ENCODE assay signal across 9 cellular contexts in genomic region chr17:42248351-42249179, GRCh38. TPM values are rescaled to one million over a fixed set of nuclear protein-coding genes. Genes with fewer than 3 reads are reported as not detected.
DNase-seq lines count a peak whose midpoint lies in the region; ATAC-seq, FAIRE-seq and TF ChIP-seq lines count a peak whose summit lies in the region.
"Had no signal": no experiment of that assay in that cellular context is flagged by ENCODE, and none has a peak within 500 bp of the region (broad histone marks: within the 10 kb centered on the region; RNA-seq: fewer than 3 reads in every experiment).

No MANE protein-coding gene starts in this region.

- H4K20me1 ChIP-seq in HepG2 (ENCODE audit: insufficient read depth, low read length): no peaks in the 10 kb centered on the region

- intact Hi-C loops in HepG2 (cut with micrococcal nuclease; ENCODE audit: unreplicated experiment): loop anchor here (2.0 to 10.0 kb wide), 3 partner anchors 26 to 64 kb away; partner anchors contain the start of genes HCRT and KCNH4

- peaks cover 22% of the 10 kb centered on the region for H3K79me2 ChIP-seq in HepG2 (ENCODE audit: insufficient read depth, low read length)

- no peaks in the 10 kb centered on the region for H3K36me3 ChIP-seq in HepG2 (replicated peaks in 1 of 2; ENCODE audit: control insufficient read depth in 1 of 2, insufficient read depth in 2 of 2, low read length in 2 of 2)

- no peak; the same call in 1 of the 2 replicates for TF ChIP-seq RAD21 in HepG2 (CRISPR knock-in tag; IDR thresholded peaks at IDR 0.05)

- H3K27me3 ChIP-seq in HepG2 (ENCODE audit: control insufficient read depth in 1 of 2, insufficient read depth in 2 of 2, low read length in 2 of 2): no peaks in the 10 kb centered on the region

- peak overlapping the region; percentile 57 for H3K27ac ChIP-seq in HepG2 (ENCODE audit: extremely low read length, insufficient read depth, low read length)
- H3K27ac ChIP-seq: KMS-11 had no signal

- peak overlapping the region; percentile 66 for H3K9ac ChIP-seq in HepG2 (ENCODE audit: insufficient read depth, low read depth, low read length)
- H3K9ac ChIP-seq: KMS-11 had no signal

- peak; percentile 94 for FAIRE-seq in HepG2 (lab: Jason Lieb, UNC)

- in situ Hi-C loops in Caki2 (cut with HindIII; ENCODE audit: low pct_unique_long_range_greater_than_20kb, low sequenced_read_pairs) (no loop called here), HepG2 (cut with HindIII; ENCODE audit: extremely low pct_ligation_motif_present, low pct_unique_long_range_greater_than_20kb) (no loop called here)

- peaks cover 60% of the 10 kb centered on the region for H3K4me1 ChIP-seq in HepG2 (ENCODE audit: insufficient read depth, low read length)

- DNase-seq in Caki2 (ENCODE audit: low read depth) (peak; percentile 29), NCI-H1092 (lab: John Stamatoyannopoulos, UW) (peak; percentile 77), cerebellar cortex (ENCODE audit: low spot score) (peak; percentile 99), HepG2 (ENCODE audit: low spot score) (peak; percentile 93), HuH-7 (ENCODE audit: low spot score) (no peak)
- peak; percentile 27 to 69 (median 48) for DNase-seq in activated CD4-positive, CD25-positive, alpha-beta regulatory T cell (lab: John Stamatoyannopoulos, UW)
- DNase-seq in stimulated activated CD4-positive, alpha-beta T cell treated with anti-CD3 and anti-CD28 coated beads, Interleukin-2, amount 100 ng/mL, for 48 hours: peak; percentile 52 to 58

- POLR2A ChIA-PET in HepG2 (lab: Yijun Ruan, JAX): interaction anchor here (0.8 to 3.6 kb wide), 22 partner anchors 12 to 282 kb away, joined by 3 to 22 read pairs (median 5); partner anchors contain the start of genes CAVIN1, CNP, DNAJC7 and GHDC

- peak; percentile 47 to 54; a peak in 3 of 4 replicates for TF ChIP-seq POLR2A in HepG2 (IDR thresholded peaks at IDR 0.05; ENCODE audit: insufficient read depth in 1 of 2, low read depth in 2 of 2, low read length in 2 of 2)

- TSS peak; percentile 41 for BruUV-seq in HepG2 (replicated peaks; lab: Mats Ljungman, UMichigan)

- TF ChIP-seq EP300 in HepG2 (IDR thresholded peaks at IDR 0.05; ENCODE audit: low read depth in 2 of 2, low read length in 2 of 2) (no peak), HepG2 (CRISPR knock-in tag; IDR thresholded peaks at IDR 0.05; ENCODE audit: borderline replicate concordance) (peak; percentile 44; the same call in 1 of the 2 replicates)

- H3K4me3 ChIP-seq in HepG2 (replicated peaks in 1 of 3; ENCODE audit: insufficient read depth in 1 of 3, low read depth in 2 of 3, low read length in 3 of 3): peak overlapping the region; percentile 38 to 55 (median 46)

- TF ChIP-seq CTCF in HepG2 (CRISPR knock-in tag; IDR thresholded peaks at IDR 0.05): peak; percentile 45

- H3K9me3 ChIP-seq in HepG2 (ENCODE audit: low read length): no peaks in the 10 kb centered on the region

- CTCF ChIA-PET in HepG2 (lab: Yijun Ruan, JAX; ENCODE audit: low intra/inter-chr PET ratio, low total read pairs): no interaction called here

- 4% methylated on average over 13 of the region's 13 CpGs for WGBS in HepG2 (ENCODE audit: low lambda C conversion rate)

- no peak overlapping the region for H2AFZ ChIP-seq in HepG2 (ENCODE audit: low read length)

- ATAC-seq in GM21423 (IDR thresholded peaks at IDR 0.05; ENCODE audit: unreplicated experiment) (peak; percentile 81), HepG2 (peak; percentile 97)

- H3K4me2 ChIP-seq in HepG2 (ENCODE audit: low read depth, low read length): peak overlapping the region; percentile 87
- H3K4me2 ChIP-seq: KMS-11 had no signal

RNA-seq across cellular contexts. Expression of gene STAT5B, which starts 27.6 kb away (rescaled TPM):
- 13.7 and 14.4 TPM in 2 replicates for total RNA-seq in Caki2 (2014; rRNA removed; shearing (Covaris generic); ENCODE audit: low replicate concordance)
- 17.2 and 21.0 TPM in 2 replicates for total RNA-seq in HepG2 (2016; rRNA removed; fragmentation: Illumina TruSeq; extraction: Trizol)
- 8.8 and 10.4 TPM in 2 replicates for total RNA-seq in HepG2 (2016; cell fraction: cytosol; rRNA removed; fragmentation: Illumina TruSeq; extraction: Trizol; ENCODE audit: low read depth)
- total RNA-seq in HepG2 (2016; cell fraction: insoluble cytoplasmic fraction; rRNA removed; fragmentation: Illumina TruSeq; extraction: Trizol): 14.8 and 23.5 TPM in 2 replicates
- total RNA-seq in HepG2 (2016; cell fraction: membrane; rRNA removed; fragmentation: Illumina TruSeq; extraction: Trizol): 13.7 and 14.6 TPM in 2 replicates
- total RNA-seq in HepG2 (2016; cell fraction: nucleus; rRNA removed; fragmentation: Illumina TruSeq; extraction: Trizol): 21.1 and 22.8 TPM in 2 replicates
- polyA plus RNA-seq in HepG2 (2011; rRNA removed): 42.8 and 44.8 TPM in 2 replicates
- 18.5 and 22.6 TPM in 2 replicates for polyA plus RNA-seq in HepG2 (2011; cell fraction: cytosol; rRNA removed)
- 110 and 115 TPM in 2 replicates for polyA plus RNA-seq in HepG2 (2011; cell fraction: nucleus; rRNA removed)
- polyA plus RNA-seq in HepG2 (2012): 27.0 and 34.0 TPM in 2 replicates
- polyA plus RNA-seq in HepG2 (2016; cell fraction: cytosol; fragmentation: Illumina TruSeq; extraction: Trizol; ENCODE audit: low read depth): 3.0 and 3.2 TPM in 2 replicates
- 13.9 and 18.4 TPM in 2 replicates for polyA plus RNA-seq in HepG2 (2016; cell fraction: insoluble cytoplasmic fraction; fragmentation: Illumina TruSeq; extraction: Trizol; ENCODE audit: low read depth)
- polyA plus RNA-seq in HepG2 (2016; cell fraction: membrane; fragmentation: Illumina TruSeq; extraction: Trizol; ENCODE audit: low read depth): 8.2 and 9.4 TPM in 2 replicates
- 73.9 and 77.3 TPM in 2 replicates for polyA plus RNA-seq in HepG2 (2016; cell fraction: nucleus; fragmentation: Illumina TruSeq; extraction: Trizol; ENCODE audit: insufficient read depth, low read depth)
- polyA minus RNA-seq in HepG2 (2011; rRNA and poly(A)+ RNA removed; ENCODE audit: low replicate concordance): 35.0 and 59.1 TPM in 2 replicates
- 14.9 and 16.6 TPM in 2 replicates for polyA minus RNA-seq in HepG2 (2011; cell fraction: cytosol; rRNA and poly(A)+ RNA removed)
- polyA minus RNA-seq in HepG2 (2011; cell fraction: nucleus; rRNA and poly(A)+ RNA removed): 36.8 and 37.1 TPM in 2 replicates

RNA-seq across cellular contexts. Expression of gene STAT5A, which starts 39.7 kb away (rescaled TPM):
- not detected in 2 replicates for total RNA-seq in Caki2 (2014; rRNA removed; shearing (Covaris generic); ENCODE audit: low replicate concordance)
- total RNA-seq in HepG2 (2016; rRNA removed; fragmentation: Illumina TruSeq; extraction: Trizol): 4.1 and 4.5 TPM in 2 replicates
- 1.5 and 1.6 TPM in 2 replicates for total RNA-seq in HepG2 (2016; cell fraction: cytosol; rRNA removed; fragmentation: Illumina TruSeq; extraction: Trizol; ENCODE audit: low read depth)
- total RNA-seq in HepG2 (2016; cell fraction: insoluble cytoplasmic fraction; rRNA removed; fragmentation: Illumina TruSeq; extraction: Trizol): 2.4 and 3.2 TPM in 2 replicates
- 3.5 and 3.6 TPM in 2 replicates for total RNA-seq in HepG2 (2016; cell fraction: membrane; rRNA removed; fragmentation: Illumina TruSeq; extraction: Trizol)
- 3.1 and 4.2 TPM in 2 replicates for total RNA-seq in HepG2 (2016; cell fraction: nucleus; rRNA removed; fragmentation: Illumina TruSeq; extraction: Trizol)
- 1.2 and 1.4 TPM in 2 replicates for polyA plus RNA-seq in HepG2 (2011; rRNA removed)
- 1.3 and 1.4 TPM in 2 replicates for polyA plus RNA-seq in HepG2 (2011; cell fraction: cytosol; rRNA removed)
- 3.3 and 3.4 TPM in 2 replicates for polyA plus RNA-seq in HepG2 (2011; cell fraction: nucleus; rRNA removed)
- 3.9 and 7.9 TPM in 2 replicates for polyA plus RNA-seq in HepG2 (2012)
- 1.2 and 1.4 TPM in 2 replicates for polyA plus RNA-seq in HepG2 (2016; cell fraction: cytosol; fragmentation: Illumina TruSeq; extraction: Trizol; ENCODE audit: low read depth)
- polyA plus RNA-seq in HepG2 (2016; cell fraction: insoluble cytoplasmic fraction; fragmentation: Illumina TruSeq; extraction: Trizol; ENCODE audit: low read depth): 2.4 and 3.3 TPM in 2 replicates
- 2.4 and 2.5 TPM in 2 replicates for polyA plus RNA-seq in HepG2 (2016; cell fraction: membrane; fragmentation: Illumina TruSeq; extraction: Trizol; ENCODE audit: low read depth)
- 3.2 and 4.2 TPM in 2 replicates for polyA plus RNA-seq in HepG2 (2016; cell fraction: nucleus; fragmentation: Illumina TruSeq; extraction: Trizol; ENCODE audit: insufficient read depth, low read depth)
- polyA minus RNA-seq in HepG2 (2011; rRNA and poly(A)+ RNA removed; ENCODE audit: low replicate concordance): 6.3 and 24.5 TPM in 2 replicates
- 1.7 TPM in 2 replicates for polyA minus RNA-seq in HepG2 (2011; cell fraction: cytosol; rRNA and poly(A)+ RNA removed)
- polyA minus RNA-seq in HepG2 (2011; cell fraction: nucleus; rRNA and poly(A)+ RNA removed): 1.7 and 3.0 TPM in 2 replicates

RNA-seq across cellular contexts. Expression of gene GHDC, which starts 54.3 kb away (rescaled TPM):
- 18.4 and 22.8 TPM in 2 replicates for total RNA-seq in Caki2 (2014; rRNA removed; shearing (Covaris generic); ENCODE audit: low replicate concordance)
- 8.8 and 22.5 TPM in 2 replicates for total RNA-seq in HepG2 (2016; rRNA removed; fragmentation: Illumina TruSeq; extraction: Trizol)
- 3.1 and 3.3 TPM in 2 replicates for total RNA-seq in HepG2 (2016; cell fraction: cytosol; rRNA removed; fragmentation: Illumina TruSeq; extraction: Trizol; ENCODE audit: low read depth)
- total RNA-seq in HepG2 (2016; cell fraction: insoluble cytoplasmic fraction; rRNA removed; fragmentation: Illumina TruSeq; extraction: Trizol): 8.0 and 22.0 TPM in 2 replicates
- 5.2 and 6.2 TPM in 2 replicates for total RNA-seq in HepG2 (2016; cell fraction: membrane; rRNA removed; fragmentation: Illumina TruSeq; extraction: Trizol)
- total RNA-seq in HepG2 (2016; cell fraction: nucleus; rRNA removed; fragmentation: Illumina TruSeq; extraction: Trizol): 22.7 and 27.8 TPM in 2 replicates
- polyA plus RNA-seq in HepG2 (2011; rRNA removed): 15.4 and 25.6 TPM in 2 replicates
- 11.2 and 18.0 TPM in 2 replicates for polyA plus RNA-seq in HepG2 (2011; cell fraction: cytosol; rRNA removed)
- polyA plus RNA-seq in HepG2 (2011; cell fraction: nucleus; rRNA removed): 107 and 115 TPM in 2 replicates
- 15.2 and 19.1 TPM in 2 replicates for polyA plus RNA-seq in HepG2 (2012)
- polyA plus RNA-seq in HepG2 (2016; cell fraction: cytosol; fragmentation: Illumina TruSeq; extraction: Trizol; ENCODE audit: low read depth): 2.2 and 2.5 TPM in 2 replicates
- 6.0 and 8.7 TPM in 2 replicates for polyA plus RNA-seq in HepG2 (2016; cell fraction: insoluble cytoplasmic fraction; fragmentation: Illumina TruSeq; extraction: Trizol; ENCODE audit: low read depth)
- 3.6 and 4.1 TPM in 2 replicates for polyA plus RNA-seq in HepG2 (2016; cell fraction: membrane; fragmentation: Illumina TruSeq; extraction: Trizol; ENCODE audit: low read depth)
- polyA plus RNA-seq in HepG2 (2016; cell fraction: nucleus; fragmentation: Illumina TruSeq; extraction: Trizol; ENCODE audit: insufficient read depth, low read depth): 45.8 and 46.8 TPM in 2 replicates
- polyA minus RNA-seq in HepG2 (2011; rRNA and poly(A)+ RNA removed; ENCODE audit: low replicate concordance): 14.5 and 31.4 TPM in 2 replicates
- 12.0 and 19.4 TPM in 2 replicates for polyA minus RNA-seq in HepG2 (2011; cell fraction: cytosol; rRNA and poly(A)+ RNA removed)
- polyA minus RNA-seq in HepG2 (2011; cell fraction: nucleus; rRNA and poly(A)+ RNA removed): 12.1 and 14.4 TPM in 2 replicates
